ENCODE assay signal across 29 cellular contexts in the genomic region with DNA sequence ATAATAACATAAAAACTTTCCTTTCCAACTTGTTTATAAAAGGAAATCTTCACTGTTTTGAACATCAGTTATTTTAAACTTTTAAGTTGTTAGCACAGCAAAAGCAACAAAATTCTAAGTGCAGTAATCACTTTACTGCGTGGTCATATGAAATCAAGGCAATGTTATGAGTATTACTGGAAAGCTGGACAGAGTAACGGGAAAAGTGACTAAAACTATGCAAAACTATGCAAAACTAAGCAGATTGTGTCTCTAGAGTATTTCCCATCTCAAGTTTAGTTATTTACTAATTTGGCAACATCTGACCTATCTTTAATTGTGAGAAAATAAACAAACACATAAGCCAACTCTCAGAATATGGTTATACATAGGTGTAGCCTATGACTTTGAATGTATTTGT.
"Had no signal": no experiment of that assay in that cellular context is flagged by ENCODE, and none has a peak within 500 bp of the region (broad histone marks: within the 10 kb centered on the region; RNA-seq: fewer than 3 reads in every experiment).

No MANE protein-coding gene starts in this region.

- H2AFZ ChIP-seq: neural progenitor cell, parathyroid adenoma had no signal

- H3K36me3 ChIP-seq: left lung, lower lobe of right lung, neural progenitor cell, neutrophil, right atrium auricular region, right lobe of liver, thyroid gland, transverse colon, upper lobe of left lung, vagina had no signal

- DNase-seq: hypothalamus; immature natural killer cell; kidney; left colon; left lung; lower lobe of right lung; mammary epithelial cell; mesenchymal stem cell; naive thymus-derived CD8-positive, alpha-beta T cell; nephron progenitor cell; occipital lobe; psoas muscle; right lobe of liver; stimulated activated CD4-positive, alpha-beta T cell treated with anti-CD3 and anti-CD28 coated beads, Interleukin-1b, Interleukin-23, amount 100 ng/mL, for 48 hours; stimulated activated CD4-positive, alpha-beta T cell treated with anti-CD3 and anti-CD28 coated beads, Interleukin-2, amount 100 ng/mL, for 48 hours; stimulated activated CD4-positive, alpha-beta T cell treated with anti-CD3 and anti-CD28 coated beads, Interleukin-4, amount 100 ng/mL, for 4 hours; stimulated activated CD8-positive, alpha-beta memory T cell treated with anti-CD3 and anti-CD28 coated beads, Interleukin-4, amount 100 ng/mL, for 48 hours; stimulated activated naive CD4-positive, alpha-beta T cell treated with Interleukin-2 at 50 U/mL for 16 hours; stimulated activated naive CD8-positive, alpha-beta T cell treated with anti-CD3 and anti-CD28 coated beads, Interleukin-15, amount 100 ng/mL, for 72 hours; testis; thyroid gland; transverse colon; upper lobe of left lung had no signal

- H3K4me1 ChIP-seq: neural progenitor cell, parathyroid adenoma, psoas muscle, right atrium auricular region, right lobe of liver, transverse colon, vagina had no signal

- H3K4me3 ChIP-seq: left lung, lower lobe of right lung, neural progenitor cell, psoas muscle, right atrium auricular region, right lobe of liver, smooth muscle cell, testis, thyroid gland, transverse colon, upper lobe of left lung, vagina had no signal

- H3K79me2 ChIP-seq: parathyroid adenoma had no signal

- H3K9me3 ChIP-seq: left lung, lower lobe of right lung, neutrophil, psoas muscle, right atrium auricular region, right lobe of liver, testis, thyroid gland, transverse colon, upper lobe of left lung, vagina had no signal

- H3K27ac ChIP-seq: left lung, lower lobe of right lung, neural progenitor cell, neutrophil, parathyroid adenoma, psoas muscle, right atrium auricular region, right lobe of liver, testis, thyroid gland, transverse colon, upper lobe of left lung, vagina had no signal

- H3K27me3 ChIP-seq: left lung, neural progenitor cell, right lobe of liver, testis, thyroid gland, transverse colon, upper lobe of left lung, vagina had no signal

- H3K4me2 ChIP-seq: neural progenitor cell, smooth muscle cell had no signal
